In genomic region chr2:156476516-156477206, GRCh38 we compare ENCODE assay signal across 8 cellular contexts. TPM values are rescaled to one million over a fixed set of nuclear protein-coding genes. Genes with fewer than 3 reads are reported as not detected.
DNase-seq lines count a peak whose midpoint lies in the region; ATAC-seq and TF ChIP-seq lines count a peak whose summit lies in the region.

No MANE protein-coding gene starts in this region.

- ATAC-seq in GM21737 (IDR thresholded peaks at IDR 0.05; ENCODE audit: unreplicated experiment): peak; percentile 74

- H3K4me3 ChIP-seq in GM12864 (ENCODE audit: low read depth, low read length): no peak overlapping the region
- H3K4me3 ChIP-seq in MG63: no peak overlapping the region
- no peak overlapping the region for H3K4me3 ChIP-seq in esophagus muscularis mucosa
- no peak overlapping the region for H3K4me3 ChIP-seq in Karpas-422 (ENCODE audit: low read length)
- no peak overlapping the region for H3K4me3 ChIP-seq in lower leg skin (ENCODE audit: low read depth, poor library complexity, severe bottlenecking)

- DNase-seq in GM12864 (ENCODE audit: low read depth) (peak; percentile 45), MG63 (peak; percentile 36), esophagus muscularis mucosa (ENCODE audit: extremely low spot score) (no peak), Karpas-422 (no peak), NCI-H1436 treated with DMSO at 0.1 percent for 48 hours (lab: John Stamatoyannopoulos, UW) (no peak), lower leg skin (ENCODE audit: low spot score in 2 of 2) (no peak), HuH-7.5 (ENCODE audit: low spot score) (no peak)

- H3K36me3 ChIP-seq in MG63 (peaks cover 12% of the 10 kb centered on the region), esophagus muscularis mucosa (no peaks in the 10 kb centered on the region), Karpas-422 (ENCODE audit: insufficient read depth, low read length) (no peaks in the 10 kb centered on the region)

- WGBS in esophagus muscularis mucosa: 48% methylated on average over 4 of the region's 4 CpGs
- 52 to 54% methylated on average over 4 of the region's 4 CpGs for WGBS in lower leg skin, 2 donors

- H3K9me3 ChIP-seq in MG63 (no peaks in the 10 kb centered on the region), esophagus muscularis mucosa (no peaks in the 10 kb centered on the region), Karpas-422 (ENCODE audit: low read length) (no peaks in the 10 kb centered on the region; the same call in 1 of the 2 replicates)

- no peak for TF ChIP-seq POLR2A in esophagus muscularis mucosa (IDR thresholded peaks at IDR 0.05; ENCODE audit: low read depth)
- TF ChIP-seq POLR2A in lower leg skin (IDR thresholded peaks at IDR 0.05): no peak

- no peaks in the 10 kb centered on the region for H4K20me1 ChIP-seq in Karpas-422 (ENCODE audit: insufficient read depth, low read depth, low read length)

- peaks cover 2 to 24% (median 22%) of the 10 kb centered on the region in 4 donors for H3K4me1 ChIP-seq in esophagus muscularis mucosa
- no peaks in the 10 kb centered on the region for H3K4me1 ChIP-seq in Karpas-422 (ENCODE audit: low read length)

- intact Hi-C loops in esophagus muscularis mucosa (cut with DNase I): no loop called here
- intact Hi-C loops in lower leg skin (cut with DNase I; ENCODE audit: low total_unique reads): no loop called here

- no peak for TF ChIP-seq EP300 in esophagus muscularis mucosa (IDR thresholded peaks at IDR 0.05)

- H3K9ac ChIP-seq in Karpas-422 (ENCODE audit: low read length): no peak overlapping the region

- H3K4me2 ChIP-seq in Karpas-422 (ENCODE audit: low read depth, low read length, poor library complexity, severe bottlenecking): no peak overlapping the region

- no peak overlapping the region for H2AFZ ChIP-seq in Karpas-422 (ENCODE audit: low read length)

- peak overlapping the region; percentile 11 to 70 (median 50) for H3K27ac ChIP-seq in esophagus muscularis mucosa (replicated peaks in 1 of 4)
- H3K27ac ChIP-seq in Karpas-422 (ENCODE audit: low read length): no peak overlapping the region

- no peaks in the 10 kb centered on the region for H3K79me2 ChIP-seq in Karpas-422 (ENCODE audit: low read length)

- TF ChIP-seq CTCF in GM12864 (IDR thresholded peaks at IDR 0.05; ENCODE audit: low read depth, low read length, missing control alignments) (no peak), esophagus muscularis mucosa (IDR thresholded peaks at IDR 0.05) (no peak), lower leg skin (IDR thresholded peaks at IDR 0.05) (no peak)

- peaks cover 3% of the 10 kb centered on the region; the same call in 1 of the 2 replicates for H3K9me2 ChIP-seq in Karpas-422 (replicated peaks; ENCODE audit: insufficient read depth, low read length)

- H3K27me3 ChIP-seq in MG63: no peaks in the 10 kb centered on the region
- H3K27me3 ChIP-seq in esophagus muscularis mucosa: no peaks in the 10 kb centered on the region
- H3K27me3 ChIP-seq in Karpas-422 (ENCODE audit: low read length): no peaks in the 10 kb centered on the region

RNA-seq across cellular contexts. Expression of gene GPD2, which starts 40.5 kb away (rescaled TPM):
- total RNA-seq in MG63 (2014; rRNA removed; shearing (Covaris generic); ENCODE audit: low replicate concordance): 25.4 and 51.7 TPM in 2 replicates
- total RNA-seq in esophagus muscularis mucosa (10 to 100 TPM; 19.5 to 26.0 (median 22.5) TPM), lower leg skin (10 to 100 TPM; 50.0 to 83.5 (median 64.6) TPM)
- not detected in 2 replicates for total RNA-seq in Karpas-422 (2014; rRNA removed; shearing (Covaris generic); ENCODE audit: low replicate concordance)

Comparison
In these comparisons a context has a peak if more than half of its experiments do, and no peak if none do; other contexts are left out.
1. DNase-seq: peak in GM12864 (single experiment) and MG63 (single experiment); none in esophagus muscularis mucosa (single experiment), Karpas-422 (single experiment), NCI-H1436 treated with DMSO at 0.1 percent for 48 hours (single experiment), lower leg skin (0 of 2) and HuH-7.5 (single experiment).
2. RNA of gene GPD2, which starts 40.5 kb away (total RNA-seq): 50.0 to 83.5 TPM in lower leg skin, 25.4 to 51.7 TPM in MG63 and 19.5 to 26.0 TPM in esophagus muscularis mucosa; not detected in Karpas-422; every median in the first group is over 10 times any median in the second.